23 cellular contexts compared by ENCODE assay signal in the genomic region with DNA sequence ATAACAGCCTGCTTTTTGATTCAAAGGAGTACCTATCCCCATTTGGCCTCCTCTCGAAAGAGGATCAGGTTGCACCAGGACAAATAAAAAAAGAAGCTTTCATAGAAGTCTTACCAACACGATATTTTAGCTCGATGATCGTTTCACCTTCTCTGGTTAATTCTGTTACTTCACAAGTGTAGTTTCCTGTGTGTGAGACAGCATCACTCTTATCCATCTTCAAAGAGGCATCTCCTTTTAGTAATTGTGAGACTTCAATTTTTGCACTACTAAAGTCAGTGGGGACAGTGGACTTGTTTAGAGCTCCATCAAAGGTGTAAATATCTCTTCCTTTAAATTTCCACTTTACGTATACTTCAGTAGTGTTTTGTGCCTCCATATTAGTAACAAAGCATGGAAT. TPM values are rescaled to one million over a fixed set of nuclear protein-coding genes. Genes with fewer than 3 reads are reported as not detected.
A peak's percentile ranks its signal among the peaks of the same experiment; 100 is the strongest.
DNase-seq lines count a peak whose midpoint lies in the region; ATAC-seq, FAIRE-seq and TF ChIP-seq lines count a peak whose summit lies in the region.
"Had no signal": no experiment of that assay in that cellular context is flagged by ENCODE, and none has a peak within 500 bp of the region (broad histone marks: within the 10 kb centered on the region; RNA-seq: fewer than 3 reads in every experiment).

No MANE protein-coding gene starts in this region.

- ATAC-seq in activated T-cell treated with anti-CD3 and anti-CD28 coated beads, Interleukin-2, amount 50 U/mL, for 4 hours = peak in 1 of 2 donors; percentile 42
- ATAC-seq in T-helper 17 cell = peak; percentile 47
- ATAC-seq in naive thymus-derived CD4-positive, alpha-beta T cell = peak; percentile 62
- ATAC-seq in Right ventricle myocardium inferior = no peak
- ATAC-seq: heart left ventricle, mucosa of descending colon, psoas muscle had no signal

- H3K4me3 ChIP-seq in naive thymus-derived CD4-positive, alpha-beta T cell (ENCODE audit: low read length) = no peak overlapping the region
- H3K4me3 ChIP-seq: adrenal gland, heart left ventricle, lung, mucosa of descending colon, psoas muscle, SK-N-MC had no signal

- POLR2A ChIA-PET in naive thymus-derived CD4-positive, alpha-beta T cell (lab: Charles Lee) = interaction anchor here (0.9 to 2.2 kb wide), 5 partner anchors 10 to 143 kb away, joined by 3 to 10 read pairs (median 3); no protein-coding TSS in a partner anchor

- no peaks in the 10 kb centered on the region for H3K9me3 Mint-ChIP-seq in activated T-cell treated with anti-CD3 and anti-CD28 coated beads, Interleukin-2, amount 50 U/mL, for 4 hours
- H3K9me3 Mint-ChIP-seq in naive thymus-derived CD4-positive, alpha-beta T cell = no peaks in the 10 kb centered on the region
- H3K9me3 Mint-ChIP-seq: type B pancreatic cell had no signal

- intact Hi-C loops in naive thymus-derived CD4-positive, alpha-beta T cell (cut with micrococcal nuclease) = loop anchor here (1.0 to 10.0 kb wide), 3 partner anchors 8 to 395 kb away; no protein-coding TSS in a partner anchor
- intact Hi-C loops in Right ventricle myocardium inferior (cut with DNase I) = loop anchor here (10.0 kb wide), 1 partner anchor 95 kb away; no protein-coding TSS in a partner anchor

- peaks cover 4 to 7% (median 6%) of the 10 kb centered on the region in 3 experiments for H3K36me3 ChIP-seq in naive thymus-derived CD4-positive, alpha-beta T cell (ENCODE audit: control insufficient read depth in 2 of 3, insufficient read depth in 3 of 3, low read length in 3 of 3)
- H3K36me3 ChIP-seq: adrenal gland, neutrophil had no signal

- no peak for TF ChIP-seq POLR2A in GM12891 (IDR thresholded peaks at IDR 0.05; ENCODE audit: low read depth, low read length)

- peak overlapping the region; percentile 21 for H3K27ac Mint-ChIP-seq in T-helper 17 cell
- peak overlapping the region; percentile 5 to 85 (median 59) for H3K27ac Mint-ChIP-seq in naive thymus-derived CD4-positive, alpha-beta T cell
- H3K27ac Mint-ChIP-seq: type B pancreatic cell had no signal

- peaks cover 37% of the 10 kb centered on the region for H3K36me3 Mint-ChIP-seq in activated T-cell treated with anti-CD3 and anti-CD28 coated beads, Interleukin-2, amount 50 U/mL, for 4 hours (ENCODE audit: insufficient read depth)
- H3K36me3 Mint-ChIP-seq in T-helper 17 cell (ENCODE audit: low read depth) = peaks cover 9% of the 10 kb centered on the region
- H3K36me3 Mint-ChIP-seq in naive thymus-derived CD4-positive, alpha-beta T cell = peaks cover 6 to 35% (median 25%) of the 10 kb centered on the region in 5 donors

- FAIRE-seq in GM12891 (lab: Jason Lieb, UNC) = peak; percentile 54

- peaks cover 52% of the 10 kb centered on the region for H3K4me1 Mint-ChIP-seq in activated T-cell treated with anti-CD3 and anti-CD28 coated beads, Interleukin-2, amount 50 U/mL, for 4 hours (ENCODE audit: low read depth)
- peaks cover 58% of the 10 kb centered on the region for H3K4me1 Mint-ChIP-seq in T-helper 17 cell
- peaks cover 11 to 58% (median 46%) of the 10 kb centered on the region in 7 donors for H3K4me1 Mint-ChIP-seq in naive thymus-derived CD4-positive, alpha-beta T cell

- DNase-seq in activated T-cell treated with anti-CD3 and anti-CD28 coated beads, Interleukin-2, amount 50 U/mL, for 4 hours = no peak
- no peak for DNase-seq in activated T-cell treated with anti-CD3 and anti-CD28 coated beads, Interleukin-2, amount 50 U/mL, for 48 hours
- DNase-seq in GM12891 (ENCODE audit: insufficient read length, low spot score) (no peak), T-helper 17 cell (no peak), Right ventricle myocardium inferior (ENCODE audit: missing footprints) (no peak), SIG-M5 treated with dmso at 0.1 percent for 504 hours (lab: John Stamatoyannopoulos, UW; ENCODE audit: unreplicated experiment) (no peak), retina (no peak)
- DNase-seq in naive thymus-derived CD4-positive, alpha-beta T cell = peak in 2 of 9 donors; percentile 18 to 22
- DNase-seq: adrenal gland; effector CD8-positive, alpha-beta T cell; EL; erythroblast; HCEC 1CT; heart left ventricle; mucosa of descending colon; NCI-H2081; NCI-H510A; psoas muscle had no signal

- peak overlapping the region; percentile 12 for H3K27ac ChIP-seq in naive thymus-derived CD4-positive, alpha-beta T cell (ENCODE audit: low read depth, low read length)
- H3K27ac ChIP-seq: adrenal gland, C4-2B, heart left ventricle, psoas muscle, SK-N-MC had no signal

- CTCF ChIA-PET in naive thymus-derived CD4-positive, alpha-beta T cell (lab: Charles Lee) = no interaction called here

- no peaks in the 10 kb centered on the region for H3K27me3 Mint-ChIP-seq in activated T-cell treated with anti-CD3 and anti-CD28 coated beads, Interleukin-2, amount 50 U/mL, for 4 hours (ENCODE audit: low read depth)
- H3K27me3 Mint-ChIP-seq in T-helper 17 cell = no peaks in the 10 kb centered on the region
- H3K27me3 Mint-ChIP-seq in naive thymus-derived CD4-positive, alpha-beta T cell = no peaks in the 10 kb centered on the region
- H3K27me3 Mint-ChIP-seq: type B pancreatic cell had no signal

- H3K9me3 ChIP-seq in T-helper 17 cell (ENCODE audit: control insufficient read depth, low read length, poor library complexity, severe bottlenecking) = no peaks in the 10 kb centered on the region
- no peaks in the 10 kb centered on the region for H3K9me3 ChIP-seq in naive thymus-derived CD4-positive, alpha-beta T cell (ENCODE audit: control insufficient read depth in 2 of 3, low read length in 3 of 3)
- H3K9me3 ChIP-seq: adrenal gland, heart left ventricle, mucosa of descending colon, neutrophil, psoas muscle had no signal

- H3K27me3 ChIP-seq in naive thymus-derived CD4-positive, alpha-beta T cell (ENCODE audit: control insufficient read depth in 2 of 2, insufficient read depth in 2 of 2, low read length in 2 of 2) = no peaks in the 10 kb centered on the region
- H3K27me3 ChIP-seq: adrenal gland, heart left ventricle, neutrophil had no signal

- H3K4me3 Mint-ChIP-seq in activated T-cell treated with anti-CD3 and anti-CD28 coated beads, Interleukin-2, amount 50 U/mL, for 4 hours = peak overlapping the region; percentile 46
- H3K4me3 Mint-ChIP-seq in T-helper 17 cell = peak overlapping the region; percentile 75
- H3K4me3 Mint-ChIP-seq in naive thymus-derived CD4-positive, alpha-beta T cell = peak overlapping the region in 8 of 10 donors; percentile 9 to 63 (median 56)
- H3K4me3 Mint-ChIP-seq: type B pancreatic cell had no signal

- H3K4me1 ChIP-seq in naive thymus-derived CD4-positive, alpha-beta T cell (ENCODE audit: control insufficient read depth in 2 of 2, insufficient read depth in 2 of 2, low read length in 2 of 2) = peaks cover 65 to 73% of the 10 kb centered on the region in 2 donors
- H3K4me1 ChIP-seq: adrenal gland, psoas muscle had no signal

TF ChIP-seq in GM12891, 5 proteins besides CTCF, POLR2A, EP300 and RAD21:
- no peak for TF ChIP-seq POLR2AphosphoS5 (IDR thresholded peaks at IDR 0.05; ENCODE audit: low read depth, low read length)
- TF ChIP-seq SPI1 (IDR thresholded peaks at IDR 0.05; ENCODE audit: low read depth, low read length) = no peak
- TF ChIP-seq POU2F2 (IDR thresholded peaks at IDR 0.05; ENCODE audit: low read depth, low read length) = no peak
- no peak for TF ChIP-seq PAX5 (IDR thresholded peaks at IDR 0.05; ENCODE audit: insufficient read depth, low read length, severe bottlenecking)

RNA-seq across cellular contexts. Expression of a gene that starts 11.0 kb away (rescaled TPM):
- 100 to 1,000 TPM; 112 to 126 (median 115) TPM for total RNA-seq in activated T-cell treated with anti-CD3 and anti-CD28 coated beads, Interleukin-2, amount 50 U/mL, for 4 hours
- 62.8 TPM for polyA plus RNA-seq in GM12891 (2012; ENCODE audit: low read depth, missing spikeins)
- 100 to 1,000 TPM; 150 to 170 TPM for total RNA-seq in T-helper 17 cell
- total RNA-seq in naive thymus-derived CD4-positive, alpha-beta T cell = 100 to 1,000 TPM; 130 to 232 (median 136) TPM
- 100 to 1,000 TPM; 171 to 186 TPM for polyA plus RNA-seq in naive thymus-derived CD4-positive, alpha-beta T cell
- total RNA-seq in Right ventricle myocardium inferior = 44.2 TPM
